15 cellular contexts compared by ENCODE assay signal in genomic region chr10:124180947-124181549, GRCh38.
DNase-seq lines count a peak whose midpoint lies in the region; ATAC-seq, FAIRE-seq and TF ChIP-seq lines count a peak whose summit lies in the region.
"Had no signal": no experiment of that assay in that cellular context is flagged by ENCODE, and none has a peak within 500 bp of the region (broad histone marks: within the 10 kb centered on the region; RNA-seq: fewer than 3 reads in every experiment).

No MANE protein-coding gene starts in this region.

- H3K9ac ChIP-seq in GM12878 (ENCODE audit: control insufficient read depth, insufficient read depth, low read length) (no peak overlapping the region), mesenchymal stem cell (ENCODE audit: low read length) (no peak overlapping the region)

- no peak overlapping the region for H4K91ac ChIP-seq in mesenchymal stem cell (ENCODE audit: low read length)

- no peak overlapping the region for H3K4me2 ChIP-seq in GM12878 (ENCODE audit: control insufficient read depth, insufficient read depth)
- H3K4me2 ChIP-seq in mesenchymal stem cell (ENCODE audit: low read length, poor library complexity, severe bottlenecking) = no peak overlapping the region

- SMC1A ChIA-PET in GM12878 (lab: Charles Lee; ENCODE audit: uncharacterized antibody, unreplicated experiment) = interaction anchor here (1.1 kb wide), 2 partner anchors 41 to 73 kb away, joined by 3 read pairs; no protein-coding TSS in a partner anchor

- no peak overlapping the region for H2BK5ac ChIP-seq in mesenchymal stem cell (ENCODE audit: low read depth, low read length, poor library complexity, severe bottlenecking)

- no peak overlapping the region for H4K8ac ChIP-seq in mesenchymal stem cell (ENCODE audit: low read length)

- peaks cover 13% of the 10 kb centered on the region for H3K4me1 ChIP-seq in GM12878 (ENCODE audit: control insufficient read depth, insufficient read depth, low read length)
- H3K4me1 ChIP-seq in mesenchymal stem cell (ENCODE audit: control insufficient read depth, insufficient read depth, low read depth, low read length) = peaks cover 34% of the 10 kb centered on the region
- H3K4me1 ChIP-seq in uterus = no peaks in the 10 kb centered on the region
- H3K4me1 ChIP-seq in right lobe of liver = no peaks in the 10 kb centered on the region
- H3K4me1 ChIP-seq: psoas muscle, SJCRH30 had no signal

- DNase-seq in Daoy (ENCODE audit: low read depth) = peak; percentile 80
- DNase-seq in H54 (ENCODE audit: insufficient read length, low spot score) = peak; percentile 23
- peak; percentile 11 for DNase-seq in GM12878 (ENCODE audit: low read depth, low spot score)
- DNase-seq in mesenchymal stem cell = peak; percentile 43
- no peak for DNase-seq in uterus
- DNase-seq in right lobe of liver = no peak
- DNase-seq: C1 segment of cervical spinal cord; immature natural killer cell; NCI-H2029; psoas muscle; SJCRH30; stimulated activated CD4-positive, alpha-beta T cell treated with anti-CD3 and anti-CD28 coated beads, Interleukin-4, amount 100 ng/mL, for 24 hours had no signal

- TF ChIP-seq CTCF in GM12878 (IDR thresholded peaks at IDR 0.05 in 2 of 3, conservative IDR thresholded peaks at IDR 0.05 in 1 of 3; ENCODE audit: control insufficient read depth in 2 of 3, extremely low read depth in 1 of 3, insufficient read depth in 1 of 3, low read depth in 3 of 3, low read length in 3 of 3) (no peak), uterus (IDR thresholded peaks at IDR 0.05) (no peak), right lobe of liver (IDR thresholded peaks at IDR 0.05) (no peak)

- H3K4me3 ChIP-seq in GM12878 = no peak overlapping the region
- no peak overlapping the region for H3K4me3 ChIP-seq in mesenchymal stem cell (ENCODE audit: insufficient read depth in 1 of 2, low read depth in 1 of 2, low read length in 2 of 2)
- no peak overlapping the region for H3K4me3 ChIP-seq in uterus
- H3K4me3 ChIP-seq in right lobe of liver = no peak overlapping the region
- H3K4me3 ChIP-seq: psoas muscle, SJCRH30 had no signal

- H3K79me1 ChIP-seq in mesenchymal stem cell (replicated peaks; ENCODE audit: low read length, poor library complexity, severe bottlenecking) = no peaks in the 10 kb centered on the region

- RAD21 ChIA-PET in GM12878 (lab: Charles Lee; ENCODE audit: unreplicated experiment) = no interaction called here

- no peak for TF ChIP-seq POLR2A in H54 (IDR thresholded peaks at IDR 0.05; ENCODE audit: low read depth, low read length)
- no peak for TF ChIP-seq POLR2A in GM12878 (IDR thresholded peaks at IDR 0.05; ENCODE audit: low read depth, low read length)
- TF ChIP-seq POLR2A in uterus (IDR thresholded peaks at IDR 0.05) = no peak
- no peak for TF ChIP-seq POLR2A in right lobe of liver (IDR thresholded peaks at IDR 0.05)

- no peak for FAIRE-seq in H54 (lab: Jason Lieb, UNC)
- FAIRE-seq in GM12878 (lab: Jason Lieb, UNC) = no peak
- FAIRE-seq: G401.6 had no signal

- no peaks in the 10 kb centered on the region for H3K79me2 ChIP-seq in GM12878 (ENCODE audit: control insufficient read depth, insufficient read depth, low read length)

- no peak overlapping the region for H2BK120ac ChIP-seq in mesenchymal stem cell (ENCODE audit: low read depth, low read length)

- in situ Hi-C loops in GM12878 (cut with MboI) = no loop called here

- CTCF ChIA-PET in GM12878 (lab: Yijun Ruan, JAX) = interaction anchor here (0.9 kb wide), 1 partner anchor 12 kb away, joined by 3 read pairs; no protein-coding TSS in a partner anchor

- H3K4ac ChIP-seq in mesenchymal stem cell (ENCODE audit: low read depth in 1 of 2, low read length in 2 of 2) = no peak overlapping the region

- H3K18ac ChIP-seq in mesenchymal stem cell (ENCODE audit: low read depth in 1 of 2, low read length in 2 of 2) = no peak overlapping the region

- ATAC-seq in GM12878 (peak; percentile 76), GM18873 (IDR thresholded peaks at IDR 0.05; ENCODE audit: low FRiP score, unreplicated experiment) (no peak), HG02885 (IDR thresholded peaks at IDR 0.05; ENCODE audit: poor library complexity, unreplicated experiment) (no peak), right lobe of liver (no peak)

- intact Hi-C loops in GM12878 (cut with micrococcal nuclease; ENCODE audit: unreplicated experiment) (no loop called here), uterus (cut with DNase I; ENCODE audit: low total_unique reads) (no loop called here), right lobe of liver (cut with DNase I) (no loop called here)

- H3K14ac ChIP-seq in mesenchymal stem cell (ENCODE audit: low read length in 2 of 2) = no peak overlapping the region

- no TSS peak for BruUV-seq in GM12878 (replicated peaks; lab: Mats Ljungman, UMichigan)

- no peak overlapping the region for H2BK15ac ChIP-seq in mesenchymal stem cell (ENCODE audit: low read depth, poor library complexity, severe bottlenecking)

- no peaks in the 10 kb centered on the region for H3K9me3 ChIP-seq in GM12878 (replicated peaks; ENCODE audit: control insufficient read depth, insufficient read depth, low read length)
- H3K9me3 ChIP-seq in mesenchymal stem cell (ENCODE audit: control insufficient read depth, low read length) = no peaks in the 10 kb centered on the region
- H3K9me3 ChIP-seq in uterus = no peaks in the 10 kb centered on the region
- no peaks in the 10 kb centered on the region for H3K9me3 ChIP-seq in right lobe of liver
- H3K9me3 ChIP-seq: psoas muscle, SJCRH30 had no signal

- no peak overlapping the region for H3K27ac ChIP-seq in GM12878 (ENCODE audit: control insufficient read depth, insufficient read depth)
- peak overlapping the region; percentile 1 for H3K27ac ChIP-seq in mesenchymal stem cell (ENCODE audit: low read length, poor library complexity, severe bottlenecking)
- no peak overlapping the region for H3K27ac ChIP-seq in uterus
- H3K27ac ChIP-seq in right lobe of liver = no peak overlapping the region
- H3K27ac ChIP-seq: SJCRH30 had no signal

- no peak for TF ChIP-seq RAD21 in GM12878 (IDR thresholded peaks at IDR 0.05; ENCODE audit: insufficient read depth, low read depth, low read length)

- no peak overlapping the region for H3K23ac ChIP-seq in mesenchymal stem cell (ENCODE audit: low read length in 2 of 2)

- peak overlapping the region; percentile 40 for H2AK5ac ChIP-seq in mesenchymal stem cell (ENCODE audit: low read length, severe bottlenecking)

- H2BK12ac ChIP-seq in mesenchymal stem cell (ENCODE audit: low read length in 2 of 2) = no peak overlapping the region

- POLR2A ChIA-PET in GM12878 (lab: Charles Lee) = no interaction called here

- no peaks in the 10 kb centered on the region for H4K20me1 ChIP-seq in GM12878 (ENCODE audit: control insufficient read depth, insufficient read depth)

- H2AFZ ChIP-seq in GM12878 (ENCODE audit: control insufficient read depth, low read depth, low read length) (no peak overlapping the region), mesenchymal stem cell (ENCODE audit: low read depth, low read length) (no peak overlapping the region)

- H3K27me3 ChIP-seq in GM12878 (replicated peaks in 1 of 2; ENCODE audit: control insufficient read depth in 2 of 2, insufficient read depth in 2 of 2, low read length in 1 of 2) (no peaks in the 10 kb centered on the region; a peak in 1 of 4 replicates), mesenchymal stem cell (ENCODE audit: control insufficient read depth in 1 of 2, insufficient read depth in 1 of 2, low read length in 2 of 2) (peaks cover 0 to 15% of the 10 kb centered on the region in 2 experiments), uterus (no peaks in the 10 kb centered on the region), right lobe of liver (no peaks in the 10 kb centered on the region)
- H3K27me3 ChIP-seq: SJCRH30 had no signal

- 64% methylated on average over 9 of the region's 10 CpGs for WGBS in GM12878 (ENCODE audit: insufficient coverage, insufficient replicate concordance, low lambda C conversion rate, missing lambda C conversion rate)
- WGBS in mesenchymal stem cell = 96% methylated on average over 10 of the region's 10 CpGs
- WGBS in right lobe of liver (ENCODE audit: insufficient coverage, low coverage, low lambda C conversion rate, missing lambda C conversion rate) = 85% methylated on average over 9 of the region's 10 CpGs

- TF ChIP-seq EP300 in GM12878 (IDR thresholded peaks at IDR 0.05; ENCODE audit: borderline replicate concordance in 1 of 2, control insufficient read depth in 1 of 2, low read depth in 2 of 2, low read length in 2 of 2) = no peak

- no peaks in the 10 kb centered on the region for H3K36me3 ChIP-seq in GM12878 (ENCODE audit: control insufficient read depth in 2 of 2, insufficient read depth in 2 of 2, low read length in 1 of 2)
- H3K36me3 ChIP-seq in mesenchymal stem cell (ENCODE audit: control insufficient read depth in 1 of 2, insufficient read depth in 2 of 2, low read depth in 1 of 2, low read length in 2 of 2) = no peaks in the 10 kb centered on the region
- H3K36me3 ChIP-seq in uterus = no peaks in the 10 kb centered on the region
- no peaks in the 10 kb centered on the region for H3K36me3 ChIP-seq in right lobe of liver
- H3K36me3 ChIP-seq: SJCRH30 had no signal

TF ChIP-seq in GM12878, 131 proteins besides CTCF, POLR2A, EP300 and RAD21:
- TF ChIP-seq SMARCA5 (IDR thresholded peaks at IDR 0.05) (peak; percentile 87; the same call in 1 of the 2 replicates), CREB1 (IDR thresholded peaks at IDR 0.05; ENCODE audit: low read depth) (no peak)

Comparison
In these comparisons a context has a peak if more than half of its experiments do, and no peak if none do; other contexts are left out.
1. DNase-seq: peak in Daoy (single experiment), H54 (single experiment), GM12878 (single experiment) and mesenchymal stem cell (single experiment); none in uterus (0 of 2) and right lobe of liver (0 of 3).